ENCODE assay signal across 1 cellular context in genomic region chr4:16021804-16022560, GRCh38.
TF ChIP-seq lines count a peak whose summit lies in the region.

No MANE protein-coding gene starts in this region.

TF ChIP-seq in endothelial cell of umbilical vein, 7 proteins besides CTCF, POLR2A, EP300 and RAD21:
- TF ChIP-seq JUN (IDR thresholded peaks at IDR 0.05; ENCODE audit: borderline replicate concordance, insufficient read depth, insufficient read length, low read depth) (no peak), MYC (IDR thresholded peaks at IDR 0.05; ENCODE audit: low read depth, low read length) (no peak), POLR2AphosphoS5 (IDR thresholded peaks at IDR 0.05; ENCODE audit: insufficient read depth, low read depth, low read length) (peak; percentile 18), EZH2 (IDR thresholded peaks at IDR 0.05; ENCODE audit: borderline replicate concordance, low read depth, low read length, severe bottlenecking) (no peak), GATA2 (IDR thresholded peaks at IDR 0.05; ENCODE audit: insufficient read depth, insufficient read length, low read depth, low read length) (peak; percentile 11)
